Comparison of ENCODE assay signal across 8 cellular contexts in genomic region chr11:93741094-93741881, GRCh38. TPM values are rescaled to one million over a fixed set of nuclear protein-coding genes. Genes with fewer than 3 reads are reported as not detected.
DNase-seq lines count a peak whose midpoint lies in the region; ATAC-seq and TF ChIP-seq lines count a peak whose summit lies in the region.

TSS of gene C11orf54 (plus strand) at chr11:93741672. CDS start at chr11:93747394, 5,722 bp downstream.
TSS of gene TAF1D (minus strand) at chr11:93741495. CDS start at chr11:93739304, 2,191 bp downstream.

- H2BK12ac ChIP-seq in trophoblast cell (ENCODE audit: low read length), result no peak within 1 kb of the TSS

- no peaks in the 10 kb centered on the region for H3K9me3 Mint-ChIP-seq in activated naive CD8-positive, alpha-beta T cell treated with anti-CD3 and anti-CD28 coated beads, Interleukin-2, amount 50 U/mL, for 24 hours

- peaks cover 13% of the 10 kb centered on the region for H3K79me1 ChIP-seq in trophoblast cell (ENCODE audit: low read length)

- peak; percentile 97 for DNase-seq in NCI-H1417 treated with DMSO at 0.1 percent for 48 hours (lab: John Stamatoyannopoulos, UW)
- DNase-seq in SW480 (ENCODE audit: low spot score), result peak; percentile 98
- DNase-seq in activated naive CD8-positive, alpha-beta T cell treated with anti-CD3 and anti-CD28 coated beads, Interleukin-2, amount 50 U/mL, for 24 hours, result peak; percentile 91
- peak; percentile 98 to 99 for DNase-seq in cardiac muscle cell (ENCODE audit: low read depth in 1 of 2, low spot score in 1 of 2)
- peak; percentile 98 to 100 for DNase-seq in trophoblast cell
- peak; percentile 98 for DNase-seq in transverse colon

- H3K36me3 ChIP-seq in cardiac muscle cell (peaks cover 23% of the 10 kb centered on the region), trophoblast cell (ENCODE audit: control insufficient read depth in 1 of 2, insufficient read depth in 2 of 2, low read length in 2 of 2) (peaks cover 4 to 12% of the 10 kb centered on the region in 2 experiments), transverse colon (peaks cover 0 to 21% (median 5%) of the 10 kb centered on the region in 4 donors)

- H3K23ac ChIP-seq in trophoblast cell (ENCODE audit: low read length), result no peak within 1 kb of the TSS

- H3K27me3 ChIP-seq in cardiac muscle cell (no peaks in the 10 kb centered on the region), trophoblast cell (ENCODE audit: insufficient read depth, low read length) (no peaks in the 10 kb centered on the region), transverse colon (no peaks in the 10 kb centered on the region)

- no peak for TF ChIP-seq EP300 in transverse colon (IDR thresholded peaks at IDR 0.05; ENCODE audit: low read depth)

- H4K12ac ChIP-seq in trophoblast cell (ENCODE audit: low read depth, low read length), result peak within 1 kb of the TSS; percentile 91

- H3K4me1 ChIP-seq in cardiac muscle cell (ENCODE audit: low read depth) (peaks cover 24% of the 10 kb centered on the region), trophoblast cell (ENCODE audit: control insufficient read depth in 1 of 2, insufficient read depth in 2 of 2, low read length in 2 of 2) (peaks cover 0 to 3% of the 10 kb centered on the region in 2 experiments), transverse colon (peaks cover 21 to 76% (median 47%) of the 10 kb centered on the region in 4 donors)

- peak within 1 kb of the TSS; percentile 97 for H3K9ac ChIP-seq in trophoblast cell (ENCODE audit: low read length)

- peak within 1 kb of the TSS; percentile 81 for H2BK120ac ChIP-seq in trophoblast cell (ENCODE audit: insufficient read depth, low read length, poor library complexity)

- H3K4me3 ChIP-seq in cardiac muscle cell (peak within 1 kb of the TSS; percentile 45), trophoblast cell (ENCODE audit: low read depth, low read length) (peak within 1 kb of the TSS; percentile 97), transverse colon (peak within 1 kb of the TSS; percentile 67 to 80 (median 69))

- H3K27ac ChIP-seq in cardiac muscle cell (peak within 1 kb of the TSS; percentile 86), trophoblast cell (ENCODE audit: low read depth, low read length) (peak within 1 kb of the TSS; percentile 91), transverse colon (peak within 1 kb of the TSS; percentile 93 to 98 (median 94))

- H4K8ac ChIP-seq in trophoblast cell (ENCODE audit: low read depth, low read length), result peak within 1 kb of the TSS; percentile 91

- H3K9me3 ChIP-seq in cardiac muscle cell (ENCODE audit: low read depth) (no peaks in the 10 kb centered on the region), trophoblast cell (ENCODE audit: insufficient read depth, low read depth, low read length) (no peaks in the 10 kb centered on the region), transverse colon (no peaks in the 10 kb centered on the region)

- H2AFZ ChIP-seq in trophoblast cell (ENCODE audit: insufficient read depth, low read length, poor library complexity), result peak within 1 kb of the TSS; percentile 80

- in situ Hi-C loops in transverse colon (cut with MboI; ENCODE audit: low pct_ligation_motif_present in 1 of 4, low pct_unique_long_range_greater_than_20kb in 1 of 4, low sequenced_read_pairs in 3 of 4), result loop anchor here in 2 of 4 donors (25.0 kb wide), 1 partner anchor 746 kb away; the partner anchor contains the start of genes ANKRD49 (in 2 of the 2) and MRE11 (in 2 of the 2)

- H3K4me3 Mint-ChIP-seq in activated naive CD8-positive, alpha-beta T cell treated with anti-CD3 and anti-CD28 coated beads, Interleukin-2, amount 50 U/mL, for 24 hours, result peak within 1 kb of the TSS; percentile 99

- no peaks in the 10 kb centered on the region for H3K27me3 Mint-ChIP-seq in activated naive CD8-positive, alpha-beta T cell treated with anti-CD3 and anti-CD28 coated beads, Interleukin-2, amount 50 U/mL, for 24 hours

- peak within 1 kb of the TSS; percentile 89 for H3K4me2 ChIP-seq in trophoblast cell (ENCODE audit: low read length)

- peak; percentile 86 for ATAC-seq in HG02763 (IDR thresholded peaks at IDR 0.05; ENCODE audit: unreplicated experiment)
- ATAC-seq in activated naive CD8-positive, alpha-beta T cell treated with anti-CD3 and anti-CD28 coated beads, Interleukin-2, amount 50 U/mL, for 24 hours, result peak; percentile 82

- peak within 1 kb of the TSS; percentile 64 for H2AK5ac ChIP-seq in trophoblast cell (ENCODE audit: low read length)

- no CpG with 5 or more reads among the region's 65 CpGs for WGBS in trophoblast cell (ENCODE audit: extremely low coverage, insufficient coverage, insufficient read length)
- 0% methylated on average over 1 to 60 of the region's 65 CpGs for WGBS in transverse colon (ENCODE audit: low coverage in 1 of 2), 2 donors

- intact Hi-C loops in transverse colon (cut with DNase I; ENCODE audit: low total_unique reads), result no loop called here

- peaks cover 61% of the 10 kb centered on the region for H3K36me3 Mint-ChIP-seq in activated naive CD8-positive, alpha-beta T cell treated with anti-CD3 and anti-CD28 coated beads, Interleukin-2, amount 50 U/mL, for 24 hours (ENCODE audit: low read depth)

- peak within 1 kb of the TSS; percentile 90 for H2BK5ac ChIP-seq in trophoblast cell (ENCODE audit: low read depth, low read length, poor library complexity)

- peak within 1 kb of the TSS; percentile 91 for H3K14ac ChIP-seq in trophoblast cell (ENCODE audit: low read length)

- peaks cover 14% of the 10 kb centered on the region for H3K79me2 ChIP-seq in trophoblast cell (ENCODE audit: control insufficient read depth, insufficient read depth, low read length, poor library complexity)

- peak within 1 kb of the TSS; percentile 87 for H4K91ac ChIP-seq in trophoblast cell (ENCODE audit: low read depth, low read length)

- peak within 1 kb of the TSS; percentile 86 for H3K18ac ChIP-seq in trophoblast cell (ENCODE audit: low read length)

- H3K4me1 Mint-ChIP-seq in activated naive CD8-positive, alpha-beta T cell treated with anti-CD3 and anti-CD28 coated beads, Interleukin-2, amount 50 U/mL, for 24 hours, result peaks cover 65% of the 10 kb centered on the region

- 0 out of 3 replicates have a peak, but pooled peaks have one; percentile 1 for TF ChIP-seq CTCF in GM12872 (IDR thresholded peaks at IDR 0.05; ENCODE audit: insufficient read depth, low read depth, low read length)
- no peak for TF ChIP-seq CTCF in cardiac muscle cell (IDR thresholded peaks at IDR 0.05; ENCODE audit: low read depth, low read length)
- TF ChIP-seq CTCF in transverse colon (IDR thresholded peaks at IDR 0.05), result peak in 3 of 5 experiments; percentile 15 to 60 (median 55)

- peak; percentile 97 for TF ChIP-seq POLR2A in transverse colon (IDR thresholded peaks at IDR 0.05)

- H3K27ac Mint-ChIP-seq in activated naive CD8-positive, alpha-beta T cell treated with anti-CD3 and anti-CD28 coated beads, Interleukin-2, amount 50 U/mL, for 24 hours, result peak within 1 kb of the TSS; percentile 100

- H3K4ac ChIP-seq in trophoblast cell (ENCODE audit: low read depth, low read length), result peak within 1 kb of the TSS; percentile 93

RNA-seq across cellular contexts. Expression of gene C11orf54, which starts in this region (rescaled TPM):
- total RNA-seq in cardiac muscle cell (23.3 and 28.8 TPM in 2 replicates), transverse colon (100 to 1,000 TPM in 2 of 4 donors, 10 to 100 TPM in 2; 33.3 to 160 (median 105) TPM)
- polyA plus RNA-seq in cardiac muscle cell, result 23.5 and 34.3 TPM in 2 replicates
- polyA plus RNA-seq in trophoblast cell (2013), result 11.3 and 12.1 TPM in 2 replicates

RNA-seq across cellular contexts. Expression of gene TAF1D, which starts in this region (rescaled TPM):
- total RNA-seq in cardiac muscle cell, result 27.7 and 60.7 TPM in 2 replicates
- polyA plus RNA-seq in cardiac muscle cell, result 24.7 and 43.3 TPM in 2 replicates
- polyA plus RNA-seq in trophoblast cell (2013), result 148 and 162 TPM in 2 replicates
- 100 to 1,000 TPM; 105 to 444 (median 166) TPM for total RNA-seq in transverse colon

Comparison
In these comparisons a context has a peak if more than half of its experiments do, and no peak if none do; other contexts are left out.
1. Peak in every context shown above with its lines: DNase-seq, ATAC-seq, H3K4me3 ChIP-seq and H3K27ac ChIP-seq.
2. H3K4me3 ChIP-seq: peak in every context shown above with its lines; median percentile 97 in trophoblast cell; 69 in transverse colon; 45 in cardiac muscle cell.